8 cellular contexts compared by ENCODE assay signal in the genomic region with DNA sequence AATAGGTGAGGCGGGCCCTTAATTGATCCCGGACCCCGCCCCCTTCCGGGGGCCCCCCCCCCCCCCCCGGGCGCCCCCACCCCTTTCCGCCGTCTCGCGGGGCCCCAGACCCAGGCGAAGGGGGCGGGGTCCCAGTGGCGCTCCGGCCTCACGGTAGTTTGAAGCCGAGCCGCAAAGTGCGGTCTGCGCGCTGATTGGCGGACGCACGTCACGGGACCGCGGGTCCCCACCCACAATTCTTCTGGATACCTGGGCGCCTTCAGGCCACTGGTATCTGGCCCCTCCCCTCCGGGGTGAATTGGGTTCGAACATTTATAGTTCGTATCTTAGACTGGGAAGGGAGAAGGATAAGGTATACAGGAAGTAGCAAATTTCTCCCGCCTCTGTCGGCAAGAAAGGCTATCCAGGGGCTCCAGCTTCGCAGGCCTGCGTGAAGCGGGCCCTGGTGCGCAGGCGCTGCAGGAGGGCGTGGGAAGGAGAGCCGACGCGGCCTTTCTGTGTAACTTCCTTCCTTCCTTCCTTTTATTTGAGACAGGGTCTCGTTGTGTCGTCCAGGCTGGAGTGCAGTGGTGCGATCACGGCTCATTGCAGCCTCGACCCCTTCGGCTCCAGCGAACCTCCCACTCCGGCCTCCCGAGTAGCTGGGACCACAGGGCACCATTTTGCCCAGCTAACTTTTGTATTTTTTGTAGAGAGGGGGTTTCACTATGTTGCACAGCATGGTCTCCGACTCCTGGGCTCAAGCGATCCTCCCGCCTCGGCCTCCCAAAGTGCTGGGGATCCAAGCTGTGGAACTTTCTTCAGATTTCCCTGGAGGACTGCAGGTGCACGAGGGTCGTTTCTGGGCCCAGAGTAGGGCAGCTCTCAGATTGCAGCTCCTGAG. TPM values are rescaled to one million over a fixed set of nuclear protein-coding genes. Genes with fewer than 3 reads are reported as not detected.
A peak's percentile ranks its signal among the peaks of the same experiment; 100 is the strongest.
DNase-seq lines count a peak whose midpoint lies in the region; ATAC-seq and TF ChIP-seq lines count a peak whose summit lies in the region.

No MANE protein-coding gene starts in this region.

- peak overlapping the region; percentile 99 for H3K27ac Mint-ChIP-seq in CD4-positive, alpha-beta T cell
- peak overlapping the region; percentile 99 for H3K27ac Mint-ChIP-seq in activated CD4-positive, alpha-beta memory T cell treated with anti-CD3 and anti-CD28 coated beads, Interleukin-2, amount 10 ng/mL, durations not matched to agents 7 days and 5 days

- TF ChIP-seq CTCF in CD4-positive, alpha-beta T cell (IDR thresholded peaks at IDR 0.05), result no peak
- TF ChIP-seq CTCF in lower lobe of right lung (IDR thresholded peaks at IDR 0.05), result no peak

- H3K27ac ChIP-seq in CD4-positive, alpha-beta T cell (ENCODE audit: low read depth, low read length), result peak overlapping the region; percentile 90
- peak overlapping the region; percentile 94 for H3K27ac ChIP-seq in lower lobe of right lung

- peaks cover 22% of the 10 kb centered on the region for H3K4me1 ChIP-seq in lower lobe of right lung

- H3K9me3 ChIP-seq in CD4-positive, alpha-beta T cell (ENCODE audit: control insufficient read depth, low read length), result no peaks in the 10 kb centered on the region
- no peaks in the 10 kb centered on the region for H3K9me3 ChIP-seq in lower lobe of right lung

- intact Hi-C loops in CD4-positive, alpha-beta T cell (cut with DNase I, micrococcal nuclease), result loop anchor here (1.0 to 2.0 kb wide), 7 partner anchors 29 to 167 kb away; a partner anchor contains a TSS
- intact Hi-C loops in lower lobe of right lung (cut with DNase I), result no loop called here

- POLR2A ChIA-PET in CD4-positive, alpha-beta T cell (lab: Charles Lee), result interaction anchor here (0.6 to 7.2 kb wide), 11 partner anchors 9 to 166 kb away, joined by 3 to 201 read pairs (median 7); a partner anchor contains a TSS
- POLR2A ChIA-PET in activated CD4-positive, alpha-beta memory T cell treated with anti-CD3 and anti-CD28 coated beads, Interleukin-2, amount 10 ng/mL, durations not matched to agents 7 days and 5 days (lab: Charles Lee), result interaction anchor here (0.6 to 7.0 kb wide), 15 partner anchors 11 to 491 kb away, joined by 3 to 197 read pairs (median 3); a partner anchor contains a TSS

- H3K27me3 Mint-ChIP-seq in CD4-positive, alpha-beta T cell, result no peaks in the 10 kb centered on the region
- H3K27me3 Mint-ChIP-seq in activated CD4-positive, alpha-beta memory T cell treated with anti-CD3 and anti-CD28 coated beads, Interleukin-2, amount 10 ng/mL, durations not matched to agents 7 days and 5 days, result peaks cover 6% of the 10 kb centered on the region

- H3K9me3 Mint-ChIP-seq in CD4-positive, alpha-beta T cell, result no peaks in the 10 kb centered on the region
- H3K9me3 Mint-ChIP-seq in activated CD4-positive, alpha-beta memory T cell treated with anti-CD3 and anti-CD28 coated beads, Interleukin-2, amount 10 ng/mL, durations not matched to agents 7 days and 5 days, result no peaks in the 10 kb centered on the region

- peaks cover under 1% of the 10 kb centered on the region for H3K36me3 ChIP-seq in lower lobe of right lung

- H3K36me3 Mint-ChIP-seq in CD4-positive, alpha-beta T cell (ENCODE audit: low read depth), result peaks cover 44% of the 10 kb centered on the region
- H3K36me3 Mint-ChIP-seq in activated CD4-positive, alpha-beta memory T cell treated with anti-CD3 and anti-CD28 coated beads, Interleukin-2, amount 10 ng/mL, durations not matched to agents 7 days and 5 days (ENCODE audit: low read depth), result peaks cover 35% of the 10 kb centered on the region

- ATAC-seq in CD4-positive, alpha-beta T cell (ENCODE audit: poor library complexity), result peak; percentile 83
- ATAC-seq in GM19455 (IDR thresholded peaks at IDR 0.05; ENCODE audit: unreplicated experiment), result peak; percentile 89
- peak; percentile 97 to 98 for ATAC-seq in lower lobe of right lung

- H3K27me3 ChIP-seq in CD4-positive, alpha-beta T cell (ENCODE audit: control insufficient read depth, insufficient read depth, low read length), result no peaks in the 10 kb centered on the region
- no peaks in the 10 kb centered on the region for H3K27me3 ChIP-seq in lower lobe of right lung (ENCODE audit: low read depth)

- peaks cover 43% of the 10 kb centered on the region for H3K4me1 Mint-ChIP-seq in CD4-positive, alpha-beta T cell (ENCODE audit: low read depth)
- peaks cover 37% of the 10 kb centered on the region for H3K4me1 Mint-ChIP-seq in activated CD4-positive, alpha-beta memory T cell treated with anti-CD3 and anti-CD28 coated beads, Interleukin-2, amount 10 ng/mL, durations not matched to agents 7 days and 5 days

- peak; percentile 94 to 97 (median 96) for DNase-seq in CD4-positive, alpha-beta T cell
- DNase-seq in HK-2 (ENCODE audit: unreplicated experiment) (peak; percentile 94), NCI-H82 treated with DMSO at 0.1 percent for 48 hours (lab: John Stamatoyannopoulos, UW; ENCODE audit: unreplicated experiment) (peak; percentile 87), ecto neural progenitor cell (ENCODE audit: low spot score) (peak; percentile 98), lower lobe of right lung (peak; percentile 99)
- DNase-seq in activated CD4-positive, alpha-beta memory T cell treated with anti-CD3 and anti-CD28 coated beads, Interleukin-2, amount 10 ng/mL, durations not matched to agents 7 days and 5 days, result peak; percentile 98
- DNase-seq in stimulated activated CD4-positive, alpha-beta T cell treated with anti-CD3 and anti-CD28 coated beads, TNF-alpha, amount 100 ng/mL, for 1 hour (ENCODE audit: low read depth in 3 of 3, low spot score in 1 of 3), result peak; percentile 93

- CTCF ChIA-PET in CD4-positive, alpha-beta T cell (lab: Charles Lee), result interaction anchor here (1.8 to 2.0 kb wide), 2 partner anchors 31 to 66 kb away, joined by 4 to 5 read pairs; a partner anchor contains a TSS
- CTCF ChIA-PET in activated CD4-positive, alpha-beta memory T cell treated with anti-CD3 and anti-CD28 coated beads, Interleukin-2, amount 10 ng/mL, durations not matched to agents 7 days and 5 days (lab: Charles Lee), result interaction anchor here (1.1 to 2.6 kb wide), 7 partner anchors 24 to 166 kb away, joined by 3 to 7 read pairs (median 6); a partner anchor contains a TSS

- peak overlapping the region; percentile 96 for H3K4me3 Mint-ChIP-seq in CD4-positive, alpha-beta T cell
- H3K4me3 Mint-ChIP-seq in activated CD4-positive, alpha-beta memory T cell treated with anti-CD3 and anti-CD28 coated beads, Interleukin-2, amount 10 ng/mL, durations not matched to agents 7 days and 5 days, result peak overlapping the region; percentile 98

- peak overlapping the region; percentile 88 for H3K4me3 ChIP-seq in lower lobe of right lung

RNA-seq across cellular contexts. Expression of a gene that starts 0.6 kb away (rescaled TPM):
- total RNA-seq in CD4-positive, alpha-beta T cell, result 100 to 1,000 TPM; 256 to 262 TPM
- total RNA-seq in activated CD4-positive, alpha-beta memory T cell treated with anti-CD3 and anti-CD28 coated beads, Interleukin-2, amount 10 ng/mL, durations not matched to agents 7 days and 5 days, result 100 to 1,000 TPM; 327 to 340 TPM
- 139 TPM for total RNA-seq in lower lobe of right lung

RNA-seq across cellular contexts. Expression of a gene that starts 36.0 kb away (rescaled TPM):
- total RNA-seq in CD4-positive, alpha-beta T cell, result 10 to 100 TPM; 84.7 to 92.2 TPM
- total RNA-seq in activated CD4-positive, alpha-beta memory T cell treated with anti-CD3 and anti-CD28 coated beads, Interleukin-2, amount 10 ng/mL, durations not matched to agents 7 days and 5 days, result 10 to 100 TPM; 39.5 to 45.3 TPM
- 39.0 TPM for total RNA-seq in lower lobe of right lung

Comparison
In these comparisons a context has a peak if more than half of its experiments do, and no peak if none do; other contexts are left out.
1. Peak in every context shown above with its lines: DNase-seq, ATAC-seq, H3K4me3 ChIP-seq and H3K27ac ChIP-seq.